In the genomic region with DNA sequence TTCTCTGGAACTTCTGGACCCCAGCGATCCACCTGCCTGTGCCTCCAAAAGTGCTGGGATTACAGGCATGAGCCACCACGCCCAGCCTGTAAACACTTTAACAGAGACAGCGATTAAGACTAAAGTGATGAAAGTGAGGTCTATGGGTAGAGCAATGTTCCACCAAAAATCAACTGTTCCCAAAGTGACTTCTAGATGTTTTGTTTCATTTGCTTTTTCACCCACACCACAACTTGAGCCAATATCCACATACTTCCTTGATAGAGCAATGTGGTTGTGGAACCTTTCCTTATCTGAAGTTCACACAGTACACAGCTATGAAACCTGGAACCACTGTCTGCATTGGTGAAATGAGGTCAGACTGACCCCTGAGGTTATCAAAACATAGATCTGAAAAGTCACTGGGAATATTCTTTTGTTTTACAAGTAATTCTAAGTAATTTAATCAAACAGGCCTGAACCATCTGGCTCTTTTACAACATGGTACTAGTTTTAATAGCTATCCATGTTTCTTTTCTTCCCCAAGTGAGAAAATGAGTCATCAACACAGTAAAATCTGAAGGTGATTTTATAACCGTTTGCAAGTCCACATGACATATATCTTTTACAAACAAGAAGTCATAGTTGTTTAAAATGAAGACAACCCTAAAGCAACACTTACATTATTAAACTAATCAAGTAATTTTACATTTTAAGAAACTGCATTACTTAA, we compare ENCODE assay signal across 8 cellular contexts.
DNase-seq lines count a peak whose midpoint lies in the region; ATAC-seq and TF ChIP-seq lines count a peak whose summit lies in the region.
"Had no signal": no experiment of that assay in that cellular context is flagged by ENCODE, and none has a peak within 500 bp of the region (broad histone marks: within the 10 kb centered on the region; RNA-seq: fewer than 3 reads in every experiment).

No MANE protein-coding gene starts in this region.

- DNase-seq in HS-5 (ENCODE audit: low read depth), result peak; percentile 20
- DNase-seq in astrocyte of the spinal cord (ENCODE audit: low read depth, low spot score), result peak; percentile 92
- DNase-seq in kidney glomerular epithelial cell (lab: John Stamatoyannopoulos, UW), result peak; percentile 70
- no peak for DNase-seq in upper lobe of right lung
- DNase-seq in NCI-H1694 treated with DMSO at 0.1 percent for 48 hours (lab: John Stamatoyannopoulos, UW), result no peak
- DNase-seq in NCI-H748 (lab: John Stamatoyannopoulos, UW; ENCODE audit: unreplicated experiment), result no peak
- DNase-seq: activated T-cell treated with anti-CD3 and anti-CD28 coated beads for 4 hours had no signal

- ATAC-seq in upper lobe of right lung, result no peak
- no peak for ATAC-seq in HG03571 (IDR thresholded peaks at IDR 0.05; ENCODE audit: unreplicated experiment)

- H3K4me3 ChIP-seq in astrocyte of the spinal cord (ENCODE audit: low read depth, low read length), result no peak overlapping the region
- no peak overlapping the region for H3K4me3 ChIP-seq in upper lobe of right lung

- no peaks in the 10 kb centered on the region for H3K9me3 ChIP-seq in upper lobe of right lung

- H3K4me1 ChIP-seq in upper lobe of right lung, result peaks cover 4% of the 10 kb centered on the region

- in situ Hi-C loops in astrocyte of the spinal cord (cut with HindIII; ENCODE audit: low sequenced_read_pairs), result no loop called here

- no peaks in the 10 kb centered on the region for H3K27me3 ChIP-seq in upper lobe of right lung

- no peaks in the 10 kb centered on the region for H3K36me3 ChIP-seq in upper lobe of right lung

- no peak for TF ChIP-seq CTCF in astrocyte of the spinal cord (IDR thresholded peaks at IDR 0.05; ENCODE audit: low read depth, low read length)
- TF ChIP-seq CTCF in upper lobe of right lung (IDR thresholded peaks at IDR 0.05), result no peak

- intact Hi-C loops in upper lobe of right lung (cut with DNase I), result no loop called here

- H3K27ac ChIP-seq in upper lobe of right lung, result peak overlapping the region; percentile 5

Comparison
In these comparisons a context has a peak if more than half of its experiments do, and no peak if none do; other contexts are left out.
1. DNase-seq: peak in HS-5 (single experiment), astrocyte of the spinal cord (single experiment) and kidney glomerular epithelial cell (single experiment); none in upper lobe of right lung (single experiment), NCI-H1694 treated with DMSO at 0.1 percent for 48 hours (single experiment) and NCI-H748 (single experiment).